ENCODE assay signal across 8 cellular contexts in genomic region chr16:75491876-75492275, GRCh38. TPM values are rescaled to one million over a fixed set of nuclear protein-coding genes. Genes with fewer than 3 reads are reported as not detected.
DNase-seq lines count a peak whose midpoint lies in the region; ATAC-seq and TF ChIP-seq lines count a peak whose summit lies in the region.
"Had no signal": no experiment of that assay in that cellular context is flagged by ENCODE, and none has a peak within 500 bp of the region (broad histone marks: within the 10 kb centered on the region; RNA-seq: fewer than 3 reads in every experiment).

No MANE protein-coding gene starts in this region.

- no peaks in the 10 kb centered on the region for H3K36me3 Mint-ChIP-seq in activated T-helper 2 cell treated with anti-CD3 and anti-CD28 coated beads, Interferon-gamma antibody, Interleukin-2, Interleukin-4, amounts not matched to agents 10 μg/mL and 5 μg/mL and 100 μg/mL, durations not matched to agents 14 hours and 24 hours and 36 hours (ENCODE audit: low read depth)
- H3K36me3 Mint-ChIP-seq: mesothelial cell of epicardium had no signal

- DNase-seq in DMS153 (lab: John Stamatoyannopoulos, UW) (peak; percentile 57), NCI-H146 treated with DMSO at 0.1 percent for 48 hours (lab: John Stamatoyannopoulos, UW; ENCODE audit: unreplicated experiment) (peak; percentile 47), epithelial cell of proximal tubule (ENCODE audit: low read depth) (no peak), KBM-7 (no peak)
- no peak for DNase-seq in activated T-helper 2 cell treated with anti-CD3 and anti-CD28 coated beads, Interferon-gamma antibody, Interleukin-2, Interleukin-4, amounts not matched to agents 10 μg/mL and 5 μg/mL and 100 μg/mL, durations not matched to agents 14 hours and 24 hours and 36 hours (ENCODE audit: low spot score)
- DNase-seq: activated CD8-positive, alpha-beta memory T cell treated with anti-CD3 and anti-CD28 coated beads, Interleukin-2, amount 50 U/mL, for 48 hours had no signal

- intact Hi-C loops in activated T-helper 2 cell treated with anti-CD3 and anti-CD28 coated beads, Interferon-gamma antibody, Interleukin-2, Interleukin-4, amounts not matched to agents 10 μg/mL and 5 μg/mL and 100 μg/mL, durations not matched to agents 14 hours and 24 hours and 36 hours (cut with micrococcal nuclease) = no loop called here

- H3K4me1 Mint-ChIP-seq in activated T-helper 2 cell treated with anti-CD3 and anti-CD28 coated beads, Interferon-gamma antibody, Interleukin-2, Interleukin-4, amounts not matched to agents 10 μg/mL and 5 μg/mL and 100 μg/mL, durations not matched to agents 14 hours and 24 hours and 36 hours (ENCODE audit: low read depth) = peaks cover 2% of the 10 kb centered on the region

- H3K27ac Mint-ChIP-seq in activated T-helper 2 cell treated with anti-CD3 and anti-CD28 coated beads, Interferon-gamma antibody, Interleukin-2, Interleukin-4, amounts not matched to agents 10 μg/mL and 5 μg/mL and 100 μg/mL, durations not matched to agents 14 hours and 24 hours and 36 hours = no peak overlapping the region
- H3K27ac Mint-ChIP-seq: mesothelial cell of epicardium had no signal

- H3K9me3 Mint-ChIP-seq in activated T-helper 2 cell treated with anti-CD3 and anti-CD28 coated beads, Interferon-gamma antibody, Interleukin-2, Interleukin-4, amounts not matched to agents 10 μg/mL and 5 μg/mL and 100 μg/mL, durations not matched to agents 14 hours and 24 hours and 36 hours = no peaks in the 10 kb centered on the region
- H3K9me3 Mint-ChIP-seq: mesothelial cell of epicardium had no signal

- no peak overlapping the region for H3K4me3 ChIP-seq in epithelial cell of proximal tubule (ENCODE audit: low read depth, low read length)

- TF ChIP-seq CTCF in epithelial cell of proximal tubule (conservative IDR thresholded peaks at IDR 0.05; ENCODE audit: low read depth, low read length) = peak; percentile 45

- no peak overlapping the region for H3K4me3 Mint-ChIP-seq in activated T-helper 2 cell treated with anti-CD3 and anti-CD28 coated beads, Interferon-gamma antibody, Interleukin-2, Interleukin-4, amounts not matched to agents 10 μg/mL and 5 μg/mL and 100 μg/mL, durations not matched to agents 14 hours and 24 hours and 36 hours (ENCODE audit: low read depth)
- H3K4me3 Mint-ChIP-seq: mesothelial cell of epicardium had no signal

- ATAC-seq in HG03460 (IDR thresholded peaks at IDR 0.05; ENCODE audit: unreplicated experiment) = no peak

- peaks cover 17% of the 10 kb centered on the region for H3K27me3 Mint-ChIP-seq in activated T-helper 2 cell treated with anti-CD3 and anti-CD28 coated beads, Interferon-gamma antibody, Interleukin-2, Interleukin-4, amounts not matched to agents 10 μg/mL and 5 μg/mL and 100 μg/mL, durations not matched to agents 14 hours and 24 hours and 36 hours (ENCODE audit: low read depth)

- in situ Hi-C loops in KBM-7 (cut with MboI; ENCODE audit: low pct_unique_long_range_greater_than_20kb, low sequenced_read_pairs) = loop anchor here (25.0 kb wide), 1 partner anchor 270 kb away; no protein-coding TSS in a partner anchor

RNA-seq across cellular contexts. Expression of gene CHST6, which starts 3.4 kb away (rescaled TPM):
- 2.2 and 3.0 TPM in 2 replicates for total RNA-seq in epithelial cell of proximal tubule
- total RNA-seq in activated T-helper 2 cell treated with anti-CD3 and anti-CD28 coated beads, Interferon-gamma antibody, Interleukin-2, Interleukin-4, amounts not matched to agents 10 μg/mL and 5 μg/mL and 100 μg/mL, durations not matched to agents 14 hours and 24 hours and 36 hours = not detected in 2 replicates

RNA-seq across cellular contexts. Expression of gene TMEM170A, which starts 27.4 kb away (rescaled TPM):
- total RNA-seq in epithelial cell of proximal tubule = 17.1 and 28.8 TPM in 2 replicates
- total RNA-seq in activated T-helper 2 cell treated with anti-CD3 and anti-CD28 coated beads, Interferon-gamma antibody, Interleukin-2, Interleukin-4, amounts not matched to agents 10 μg/mL and 5 μg/mL and 100 μg/mL, durations not matched to agents 14 hours and 24 hours and 36 hours = 35.6 and 39.9 TPM in 2 replicates

RNA-seq across cellular contexts. Expression of gene CHST5, which starts 44.0 kb away (rescaled TPM):
- not detected in 2 replicates for total RNA-seq in epithelial cell of proximal tubule
- not detected in 2 replicates for total RNA-seq in activated T-helper 2 cell treated with anti-CD3 and anti-CD28 coated beads, Interferon-gamma antibody, Interleukin-2, Interleukin-4, amounts not matched to agents 10 μg/mL and 5 μg/mL and 100 μg/mL, durations not matched to agents 14 hours and 24 hours and 36 hours

RNA-seq across cellular contexts. Expression of gene CFDP1, which starts 58.6 kb away (rescaled TPM):
- total RNA-seq in epithelial cell of proximal tubule = 52.2 and 117 TPM in 2 replicates
- total RNA-seq in activated T-helper 2 cell treated with anti-CD3 and anti-CD28 coated beads, Interferon-gamma antibody, Interleukin-2, Interleukin-4, amounts not matched to agents 10 μg/mL and 5 μg/mL and 100 μg/mL, durations not matched to agents 14 hours and 24 hours and 36 hours = 33.5 and 37.5 TPM in 2 replicates

Comparison
In these comparisons a context has a peak if more than half of its experiments do, and no peak if none do; other contexts are left out.
1. DNase-seq: peak in DMS153 (single experiment) and NCI-H146 treated with DMSO at 0.1 percent for 48 hours (single experiment); none in epithelial cell of proximal tubule (single experiment), activated T-helper 2 cell treated with anti-CD3 and anti-CD28 coated beads, Interferon-gamma antibody, Interleukin-2, Interleukin-4, amounts not matched to agents 10 μg/mL and 5 μg/mL and 100 μg/mL, durations not matched to agents 14 hours and 24 hours and 36 hours (single experiment) and KBM-7 (single experiment).